Comparison of ENCODE assay signal across 25 cellular contexts in genomic region chr9:124975131-124975530, GRCh38. TPM values are rescaled to one million over a fixed set of nuclear protein-coding genes. Genes with fewer than 3 reads are reported as not detected.
DNase-seq lines count a peak whose midpoint lies in the region; ATAC-seq lines count a peak whose summit lies in the region.
"Had no signal": no experiment of that assay in that cellular context is flagged by ENCODE, and none has a peak within 500 bp of the region (broad histone marks: within the 10 kb centered on the region; RNA-seq: fewer than 3 reads in every experiment).

No MANE protein-coding gene starts in this region.

- H3K27me3 Mint-ChIP-seq in activated CD4-positive, alpha-beta memory T cell treated with anti-CD3 and anti-CD28 coated beads, Interleukin-2, amount 10 ng/mL, durations not matched to agents 7 days and 5 days = no peaks in the 10 kb centered on the region
- H3K27me3 Mint-ChIP-seq: activated CD8-positive, alpha-beta memory T cell treated with anti-CD3 and anti-CD28 coated beads, Interleukin-2, amount 10 ng/mL, durations not matched to agents 7 days and 5 days; activated naive CD8-positive, alpha-beta T cell; activated T-helper 17 cell treated with anti-CD3 and anti-CD28 coated beads, Interleukin-2, amount 50 U/mL, for 72 hours; CD4-positive, alpha-beta memory T cell; stimulated activated naive CD8-positive, alpha-beta T cell treated with anti-CD3 and anti-CD28 coated beads, Interleukin-15, amount 100 ng/mL, for 72 hours had no signal

- H3K4me1 Mint-ChIP-seq in activated CD4-positive, alpha-beta memory T cell treated with anti-CD3 and anti-CD28 coated beads, Interleukin-2, amount 10 ng/mL, durations not matched to agents 7 days and 5 days = peaks cover 3% of the 10 kb centered on the region
- H3K4me1 Mint-ChIP-seq: stimulated activated naive CD8-positive, alpha-beta T cell treated with anti-CD3 and anti-CD28 coated beads, Interleukin-15, amount 100 ng/mL, for 72 hours had no signal

- no peaks in the 10 kb centered on the region for H3K9me3 Mint-ChIP-seq in activated CD4-positive, alpha-beta memory T cell treated with anti-CD3 and anti-CD28 coated beads, Interleukin-2, amount 10 ng/mL, durations not matched to agents 7 days and 5 days
- H3K9me3 Mint-ChIP-seq: activated T-helper 17 cell treated with anti-CD3 and anti-CD28 coated beads, Interleukin-2, amount 50 U/mL, for 72 hours; CD4-positive, alpha-beta memory T cell; stimulated activated naive CD8-positive, alpha-beta T cell treated with anti-CD3 and anti-CD28 coated beads, Interleukin-15, amount 100 ng/mL, for 72 hours had no signal

- H3K36me3 ChIP-seq in HUES6 (ENCODE audit: control insufficient read depth, insufficient read depth, low read length) = peaks cover 20% of the 10 kb centered on the region

- H3K4me3 ChIP-seq in HUES6 (ENCODE audit: low read depth, low read length) = no peak overlapping the region
- H3K4me3 ChIP-seq: GM23248, left ventricle myocardium inferior, spleen, transverse colon had no signal

- no peak overlapping the region for H3K27ac Mint-ChIP-seq in activated CD4-positive, alpha-beta memory T cell treated with anti-CD3 and anti-CD28 coated beads, Interleukin-2, amount 10 ng/mL, durations not matched to agents 7 days and 5 days
- H3K27ac Mint-ChIP-seq: activated CD8-positive, alpha-beta memory T cell treated with anti-CD3 and anti-CD28 coated beads, Interleukin-2, amount 10 ng/mL, durations not matched to agents 7 days and 5 days; activated naive CD8-positive, alpha-beta T cell; activated T-helper 17 cell treated with anti-CD3 and anti-CD28 coated beads, Interleukin-2, amount 50 U/mL, for 72 hours had no signal

- no peak overlapping the region for H3K4me3 Mint-ChIP-seq in activated CD4-positive, alpha-beta memory T cell treated with anti-CD3 and anti-CD28 coated beads, Interleukin-2, amount 10 ng/mL, durations not matched to agents 7 days and 5 days
- H3K4me3 Mint-ChIP-seq: activated CD8-positive, alpha-beta memory T cell treated with anti-CD3 and anti-CD28 coated beads, Interleukin-2, amount 10 ng/mL, durations not matched to agents 7 days and 5 days; activated naive CD8-positive, alpha-beta T cell; activated T-helper 17 cell treated with anti-CD3 and anti-CD28 coated beads, Interleukin-2, amount 50 U/mL, for 72 hours; CD4-positive, alpha-beta memory T cell; stimulated activated naive CD8-positive, alpha-beta T cell treated with anti-CD3 and anti-CD28 coated beads, Interleukin-15, amount 100 ng/mL, for 72 hours had no signal

- POLR2A ChIA-PET in activated CD4-positive, alpha-beta memory T cell treated with anti-CD3 and anti-CD28 coated beads, Interleukin-2, amount 10 ng/mL, durations not matched to agents 7 days and 5 days (lab: Charles Lee) = no interaction called here

- DNase-seq in astrocyte of the hippocampus (ENCODE audit: low read depth, low spot score) (peak; percentile 2), iPS DF 19.7 (ENCODE audit: low read depth, low spot score) (peak; percentile 35), renal cortical epithelial cell (ENCODE audit: low read depth) (peak; percentile 7)
- DNase-seq in NK-92 treated with Interleukin-12 subunit alpha and Interleukin-12 subunit beta, amount 100 ng/mL, for 24 hours (lab: John Stamatoyannopoulos, UW) = no peak
- DNase-seq in activated CD4-positive, alpha-beta memory T cell treated with anti-CD3 and anti-CD28 coated beads, Interleukin-2, amount 10 ng/mL, durations not matched to agents 7 days and 5 days = no peak
- DNase-seq: activated CD8-positive, alpha-beta memory T cell treated with anti-CD3 and anti-CD28 coated beads, Interleukin-2, amount 10 ng/mL, durations not matched to agents 7 days and 5 days; CD4-positive, alpha-beta memory T cell; DMS53; GM23248; Karpas-422; left ventricle myocardium inferior; NCI-H1092; NCI-H2081 treated with DMSO at 0.1 percent for 48 hours; NCI-H446 treated with DMSO at 0.1 percent for 48 hours; spleen; stimulated activated CD4-positive, alpha-beta T cell treated with anti-CD3 and anti-CD28 coated beads, Interleukin-4, amount 100 ng/mL, for 24 hours; stimulated activated naive CD8-positive, alpha-beta T cell treated with anti-CD3 and anti-CD28 coated beads, Interleukin-15, amount 100 ng/mL, for 72 hours; T-helper 9 cell; transverse colon had no signal

- H3K4me1 ChIP-seq in HUES6 (ENCODE audit: control insufficient read depth, insufficient read depth, low read length) = peaks cover 13% of the 10 kb centered on the region; the same call in 1 of the 2 replicates
- H3K4me1 ChIP-seq: left ventricle myocardium inferior, transverse colon had no signal

- H3K9ac ChIP-seq in HUES6 (ENCODE audit: low read length) = no peak overlapping the region
- H3K9ac ChIP-seq: GM23248 had no signal

- H3K27me3 ChIP-seq in HUES6 (ENCODE audit: control insufficient read depth, insufficient read depth, low read length) = no peaks in the 10 kb centered on the region
- H3K27me3 ChIP-seq: neutrophil, spleen, transverse colon had no signal

- peak overlapping the region; percentile 78 for H3K27ac ChIP-seq in HUES6 (ENCODE audit: low read depth, low read length)
- H3K27ac ChIP-seq: epithelial cell of prostate, GM23248, left ventricle myocardium inferior, neutrophil, transverse colon had no signal

- H3K9me3 ChIP-seq in HUES6 (ENCODE audit: control insufficient read depth, insufficient read depth, low read depth, low read length) = no peaks in the 10 kb centered on the region
- H3K9me3 ChIP-seq: left ventricle myocardium inferior, neutrophil, spleen, transverse colon had no signal

- H3K36me3 Mint-ChIP-seq in activated CD4-positive, alpha-beta memory T cell treated with anti-CD3 and anti-CD28 coated beads, Interleukin-2, amount 10 ng/mL, durations not matched to agents 7 days and 5 days (ENCODE audit: low read depth) = peaks cover 13% of the 10 kb centered on the region

- no peak for ATAC-seq in HG02623 (IDR thresholded peaks at IDR 0.05; ENCODE audit: unreplicated experiment)
- ATAC-seq: activated CD8-positive, alpha-beta memory T cell treated with anti-CD3 and anti-CD28 coated beads, Interleukin-2, amount 10 ng/mL, durations not matched to agents 7 days and 5 days; activated T-helper 17 cell treated with anti-CD3 and anti-CD28 coated beads, Interleukin-2, amount 50 U/mL, for 72 hours; stimulated activated naive CD8-positive, alpha-beta T cell treated with anti-CD3 and anti-CD28 coated beads, Interleukin-15, amount 100 ng/mL, for 72 hours had no signal

- CTCF ChIA-PET in activated CD4-positive, alpha-beta memory T cell treated with anti-CD3 and anti-CD28 coated beads, Interleukin-2, amount 10 ng/mL, durations not matched to agents 7 days and 5 days (lab: Charles Lee) = no interaction called here

RNA-seq across cellular contexts. Expression of gene GOLGA1, which starts 34.2 kb away (rescaled TPM):
- 5.4 and 12.9 TPM in 2 replicates for total RNA-seq in renal cortical epithelial cell
- total RNA-seq in activated CD4-positive, alpha-beta memory T cell treated with anti-CD3 and anti-CD28 coated beads, Interleukin-2, amount 10 ng/mL, durations not matched to agents 7 days and 5 days = 10 to 100 TPM; 18.0 to 19.7 TPM

Comparison
In these comparisons a context has a peak if more than half of its experiments do, and no peak if none do; other contexts are left out.
1. DNase-seq: peak in astrocyte of the hippocampus (single experiment), iPS DF 19.7 (single experiment) and renal cortical epithelial cell (single experiment); none in NK-92 treated with Interleukin-12 subunit alpha and Interleukin-12 subunit beta, amount 100 ng/mL, for 24 hours (single experiment) and activated CD4-positive, alpha-beta memory T cell treated with anti-CD3 and anti-CD28 coated beads, Interleukin-2, amount 10 ng/mL, durations not matched to agents 7 days and 5 days (single experiment).